9 cellular contexts compared by ENCODE assay signal in genomic region chr7:90262438-90262837, GRCh38. TPM values are rescaled to one million over a fixed set of nuclear protein-coding genes. Genes with fewer than 3 reads are reported as not detected.
DNase-seq lines count a peak whose midpoint lies in the region; ATAC-seq and TF ChIP-seq lines count a peak whose summit lies in the region.
"Had no signal": no experiment of that assay in that cellular context is flagged by ENCODE, and none has a peak within 500 bp of the region (broad histone marks: within the 10 kb centered on the region; RNA-seq: fewer than 3 reads in every experiment).

No MANE protein-coding gene starts in this region.

- DNase-seq in Right ventricle myocardium superior, result no peak
- no peak for DNase-seq in left cardiac atrium
- peak; percentile 10 for DNase-seq in NCI-H2196 treated with DMSO at 0.1 percent for 48 hours (lab: John Stamatoyannopoulos, UW; ENCODE audit: unreplicated experiment)
- DNase-seq in chondrocyte (ENCODE audit: low spot score), result no peak
- DNase-seq in natural killer cell, result no peak
- no peak for DNase-seq in aorta
- DNase-seq in COR-L47 (lab: John Stamatoyannopoulos, UW), result no peak

- peak; percentile 70 for ATAC-seq in Right ventricle myocardium superior (ENCODE audit: poor library complexity)
- no peak for ATAC-seq in left cardiac atrium
- ATAC-seq in HG02798 (IDR thresholded peaks at IDR 0.05; ENCODE audit: poor library complexity, unreplicated experiment), result peak; percentile 90
- ATAC-seq in natural killer cell, result peak in 1 of 3 donors; percentile 58
- ATAC-seq in aorta (ENCODE audit: low FRiP score), result no peak

- H3K4me1 Mint-ChIP-seq in chondrocyte (ENCODE audit: low read depth) (no peaks in the 10 kb centered on the region), natural killer cell (no peaks in the 10 kb centered on the region)
- H3K4me1 Mint-ChIP-seq: activated naive CD4-positive, alpha-beta T cell treated with anti-CD3 and anti-CD28 coated beads, Interleukin-2, amount 50 U/mL, for 24 hours had no signal

- intact Hi-C loops in Right ventricle myocardium superior (cut with DNase I) (no loop called here), left cardiac atrium (cut with DNase I) (loop anchor here in 1 of 2 donors (5.0 kb wide), 1 partner anchor 110 kb away; the partner anchor contains the start of gene STEAP1), natural killer cell (cut with micrococcal nuclease) (no loop called here), aorta (cut with DNase I) (loop anchor here in 1 of 2 donors (5.0 kb wide), 1 partner anchor 110 kb away; the partner anchor contains the start of gene STEAP1)

- no peak overlapping the region for H3K27ac Mint-ChIP-seq in chondrocyte (ENCODE audit: unreplicated experiment)
- no peak overlapping the region for H3K27ac Mint-ChIP-seq in natural killer cell
- H3K27ac Mint-ChIP-seq: activated naive CD4-positive, alpha-beta T cell treated with anti-CD3 and anti-CD28 coated beads, Interleukin-2, amount 50 U/mL, for 24 hours had no signal

- H3K27me3 Mint-ChIP-seq in chondrocyte (ENCODE audit: low read depth) (peaks cover 44% of the 10 kb centered on the region), natural killer cell (ENCODE audit: low read depth in 2 of 2) (peaks cover 4 to 10% of the 10 kb centered on the region in 2 donors)

- H3K4me3 ChIP-seq in aorta (ENCODE audit: low read length in 2 of 2), result no peak overlapping the region

- no peaks in the 10 kb centered on the region for H3K36me3 ChIP-seq in aorta (ENCODE audit: control insufficient read depth in 1 of 2, insufficient read depth in 2 of 2, low read length in 1 of 2)

- H3K4me1 ChIP-seq in aorta (ENCODE audit: control insufficient read depth in 1 of 2, insufficient read depth in 2 of 2, low read length in 2 of 2), result peaks cover 0 to 4% of the 10 kb centered on the region in 2 donors

- no peaks in the 10 kb centered on the region for H3K36me3 Mint-ChIP-seq in chondrocyte (ENCODE audit: low read depth)
- no peaks in the 10 kb centered on the region for H3K36me3 Mint-ChIP-seq in natural killer cell
- H3K36me3 Mint-ChIP-seq: activated naive CD4-positive, alpha-beta T cell treated with anti-CD3 and anti-CD28 coated beads, Interleukin-2, amount 50 U/mL, for 24 hours had no signal

- H3K27me3 ChIP-seq in aorta (ENCODE audit: control insufficient read depth in 1 of 2, insufficient read depth in 2 of 2, low read length in 1 of 2), result no peaks in the 10 kb centered on the region

- peak; percentile 84 for TF ChIP-seq CTCF in chondrocyte (IDR thresholded peaks at IDR 0.05)
- TF ChIP-seq CTCF in natural killer cell (IDR thresholded peaks at IDR 0.05), result peak; percentile 29

- no peak overlapping the region for H3K4me3 Mint-ChIP-seq in chondrocyte (ENCODE audit: unreplicated experiment)
- H3K4me3 Mint-ChIP-seq in natural killer cell, result no peak overlapping the region
- H3K4me3 Mint-ChIP-seq: activated naive CD4-positive, alpha-beta T cell treated with anti-CD3 and anti-CD28 coated beads, Interleukin-2, amount 50 U/mL, for 24 hours had no signal

- no peak overlapping the region for H3K27ac ChIP-seq in aorta (ENCODE audit: low read depth in 1 of 2, low read length in 2 of 2)

- H3K9me3 Mint-ChIP-seq in chondrocyte (ENCODE audit: low read depth) (no peaks in the 10 kb centered on the region), natural killer cell (no peaks in the 10 kb centered on the region)
- H3K9me3 Mint-ChIP-seq: activated naive CD4-positive, alpha-beta T cell treated with anti-CD3 and anti-CD28 coated beads, Interleukin-2, amount 50 U/mL, for 24 hours had no signal

- H3K9me3 ChIP-seq in aorta (ENCODE audit: control insufficient read depth, low read length), result no peaks in the 10 kb centered on the region

RNA-seq across cellular contexts. Expression of gene CFAP69, which starts 17.5 kb away (rescaled TPM):
- total RNA-seq in Right ventricle myocardium superior (1.3 TPM), left cardiac atrium (1 to 10 TPM; 3.4 to 4.5 TPM), chondrocyte (0.55 to 1.2 TPM in 2 of 3 replicates, not detected in the other), natural killer cell (under 1 TPM in 1 of 3 donors, not detected in 2; 0.13 TPM), aorta (10 to 100 TPM; 11.4 to 15.8 TPM)
- 10 to 100 TPM in 1 of 2 donors, 1 to 10 TPM in 1; 1.8 to 18.7 TPM for polyA plus RNA-seq in aorta

RNA-seq across cellular contexts. Expression of gene STEAP2, which starts 50.9 kb away (rescaled TPM):
- total RNA-seq in Right ventricle myocardium superior, result 10.5 TPM
- 10 to 100 TPM; 22.0 to 28.2 TPM for total RNA-seq in left cardiac atrium
- total RNA-seq in chondrocyte, result 0.20 TPM in 1 of 3 replicates, not detected in the others
- under 1 TPM in 2 of 3 donors, not detected in 1; 0.05 to 0.16 TPM for total RNA-seq in natural killer cell
- total RNA-seq in aorta, result 10 to 100 TPM; 36.2 to 73.2 TPM
- 10 to 100 TPM in 1 of 2 donors, 1 to 10 TPM in 1; 3.1 to 18.2 TPM for polyA plus RNA-seq in aorta

RNA-seq across cellular contexts. Expression of gene FAM237B, which starts 58.7 kb away (rescaled TPM):
- total RNA-seq in Right ventricle myocardium superior, result not detected
- total RNA-seq in left cardiac atrium, result not detected
- total RNA-seq in chondrocyte, result not detected in 3 replicates
- total RNA-seq in natural killer cell, result not detected
- total RNA-seq in aorta, result not detected
- not detected for polyA plus RNA-seq in aorta

Comparison
In these comparisons a context has a peak if more than half of its experiments do, and no peak if none do; other contexts are left out.
1. ATAC-seq: peak in Right ventricle myocardium superior (single experiment) and HG02798 (single experiment); none in left cardiac atrium (0 of 2) and aorta (single experiment).